Comparison of ENCODE assay signal across 15 cellular contexts in the genomic region with DNA sequence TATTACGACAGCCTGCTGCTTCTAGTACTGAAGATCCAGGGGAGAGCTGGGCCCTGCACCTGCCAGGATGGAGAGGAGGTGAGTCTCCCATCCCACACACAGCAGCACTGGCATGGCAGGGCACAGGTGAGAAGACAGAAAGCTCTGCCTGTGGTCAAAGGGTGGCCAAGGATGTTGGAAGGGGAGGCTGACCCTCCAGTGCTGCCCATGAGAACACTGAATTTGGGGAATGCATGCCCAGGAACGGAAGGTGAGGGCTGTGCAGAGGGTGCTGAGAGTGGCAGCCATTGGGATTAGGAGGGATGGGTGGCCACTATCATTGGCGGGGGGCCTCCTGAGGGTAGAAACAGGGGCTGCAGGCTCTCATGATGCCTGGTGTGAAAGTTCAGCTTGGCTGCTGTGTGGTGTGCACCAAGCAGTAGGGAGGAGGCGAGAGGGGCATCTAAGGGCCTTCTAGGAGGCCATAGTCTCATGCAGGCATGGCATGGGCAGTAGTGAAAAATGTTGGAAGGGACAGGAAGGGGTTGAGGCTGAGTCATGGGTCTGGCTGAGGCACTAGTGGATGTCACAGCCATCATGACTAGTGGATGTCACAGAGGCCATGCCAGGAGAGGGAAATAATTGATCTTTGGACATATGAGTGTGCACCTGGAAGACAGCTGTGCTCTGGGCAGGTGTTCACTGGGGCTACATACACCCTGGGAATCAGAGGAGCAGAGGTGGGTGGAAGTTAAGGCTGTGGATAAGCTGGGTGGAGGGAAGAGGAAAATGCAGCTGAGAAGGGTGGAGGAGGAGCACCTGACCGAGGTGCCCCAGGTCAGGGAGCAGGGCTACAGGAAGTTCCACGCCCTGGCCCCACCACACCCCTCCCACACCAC. TPM values are rescaled to one million over a fixed set of nuclear protein-coding genes. Genes with fewer than 3 reads are reported as not detected.
DNase-seq lines count a peak whose midpoint lies in the region; ATAC-seq and TF ChIP-seq lines count a peak whose summit lies in the region.
"Had no signal": no experiment of that assay in that cellular context is flagged by ENCODE, and none has a peak within 500 bp of the region (broad histone marks: within the 10 kb centered on the region; RNA-seq: fewer than 3 reads in every experiment).

No MANE protein-coding gene starts in this region.

- H3K36me3 ChIP-seq in MG63 (no peaks in the 10 kb centered on the region), psoas muscle (ENCODE audit: insufficient read depth in 1 of 2, low read depth in 1 of 2) (peaks cover 0 to 6% of the 10 kb centered on the region in 2 donors)
- no peaks in the 10 kb centered on the region for H3K36me3 ChIP-seq in effector memory CD4-positive, alpha-beta T cell (ENCODE audit: control insufficient read depth, insufficient read depth, low read length)
- H3K36me3 ChIP-seq: SJSA1 had no signal

- TF ChIP-seq CTCF in psoas muscle (IDR thresholded peaks at IDR 0.05), result no peak

- WGBS in psoas muscle, 3 donors, result 87 to 95% (median 94%) methylated on average over 4 to 6 of the region's 6 CpGs

- DNase-seq in DMS53 (lab: John Stamatoyannopoulos, UW) (peak; percentile 78), MG63 (peak; percentile 27), epidermal melanocyte (ENCODE audit: insufficient read length, low spot score) (peak; percentile 4), psoas muscle (peak in 1 of 2 donors; percentile 29), iPS-NIHi11 (ENCODE audit: low spot score) (no peak), middle frontal gyrus (ENCODE audit: extremely low spot score, low spot score) (no peak)
- DNase-seq in effector memory CD4-positive, alpha-beta T cell, result no peak
- DNase-seq: activated T-cell treated with anti-CD3 and anti-CD28 coated beads for 4 hours; CD4-positive, alpha-beta T cell; midbrain; NCI-H1417 treated with DMSO at 0.1 percent for 48 hours; NCI-H774; stimulated activated naive CD8-positive, alpha-beta T cell treated with anti-CD3 and anti-CD28 coated beads, Interleukin-15, amount 100 ng/mL, for 72 hours had no signal

- no peak overlapping the region for H3K27ac ChIP-seq in psoas muscle
- H3K27ac ChIP-seq in effector memory CD4-positive, alpha-beta T cell (ENCODE audit: insufficient read depth, low read length, poor library complexity, severe bottlenecking), result no peak overlapping the region
- H3K27ac ChIP-seq: SJSA1 had no signal

- intact Hi-C loops in psoas muscle (cut with DNase I), result no loop called here

- H3K4me1 ChIP-seq in psoas muscle, result peaks cover 22% of the 10 kb centered on the region
- H3K4me1 ChIP-seq in effector memory CD4-positive, alpha-beta T cell (ENCODE audit: control insufficient read depth, insufficient read depth, low read length, poor library complexity, severe bottlenecking), result peaks cover 20% of the 10 kb centered on the region

- H3K9me3 ChIP-seq in MG63 (no peaks in the 10 kb centered on the region), psoas muscle (no peaks in the 10 kb centered on the region)
- no peaks in the 10 kb centered on the region for H3K9me3 ChIP-seq in effector memory CD4-positive, alpha-beta T cell (ENCODE audit: control insufficient read depth, low read length)
- H3K9me3 ChIP-seq: SJSA1 had no signal

- ATAC-seq in psoas muscle (peak in 2 of 4 donors; percentile 9 to 19), GM18861 (IDR thresholded peaks at IDR 0.05; ENCODE audit: unreplicated experiment) (no peak)
- ATAC-seq: stimulated activated naive CD8-positive, alpha-beta T cell treated with anti-CD3 and anti-CD28 coated beads, Interleukin-15, amount 100 ng/mL, for 72 hours had no signal

- no peaks in the 10 kb centered on the region for H3K27me3 ChIP-seq in MG63
- no peaks in the 10 kb centered on the region for H3K27me3 ChIP-seq in psoas muscle (ENCODE audit: insufficient read depth in 3 of 3, low read length in 2 of 3)
- no peaks in the 10 kb centered on the region for H3K27me3 ChIP-seq in effector memory CD4-positive, alpha-beta T cell (replicated peaks; ENCODE audit: control insufficient read depth, insufficient read depth, low read length, poor library complexity, severe bottlenecking)
- H3K27me3 ChIP-seq: SJSA1 had no signal

- H3K4me3 ChIP-seq in MG63 (no peak overlapping the region), psoas muscle (peak overlapping the region; percentile 77)
- H3K4me3 ChIP-seq in effector memory CD4-positive, alpha-beta T cell (ENCODE audit: insufficient read depth, low read depth, low read length, poor library complexity, severe bottlenecking), result no peak overlapping the region
- H3K4me3 ChIP-seq: SJSA1 had no signal

RNA-seq across cellular contexts. Expression of a gene that starts 2.5 kb away (rescaled TPM):
- not detected in 2 replicates for total RNA-seq in MG63 (2014; rRNA removed; shearing (Covaris generic); ENCODE audit: low replicate concordance)
- total RNA-seq in psoas muscle, result under 1 TPM in 2 of 4 donors, not detected in 2; 0.22 to 0.30 TPM
- under 1 TPM in 1 of 3 donors, not detected in 2; 0.51 TPM for polyA plus RNA-seq in psoas muscle
- total RNA-seq: CD4-positive, alpha-beta T cell; SJSA1 had no signal

RNA-seq across cellular contexts. Expression of a gene that starts 10.9 kb away (rescaled TPM):
- total RNA-seq in MG63 (2014; rRNA removed; shearing (Covaris generic); ENCODE audit: low replicate concordance), result not detected in 2 replicates
- under 1 TPM in 1 of 4 donors, not detected in 3; 0.08 TPM for total RNA-seq in psoas muscle
- under 1 TPM in 2 of 3 donors, not detected in 1; 0.10 to 0.87 TPM for polyA plus RNA-seq in psoas muscle
- total RNA-seq: CD4-positive, alpha-beta T cell; SJSA1 had no signal

RNA-seq across cellular contexts. Expression of a gene that starts 28.3 kb away (rescaled TPM):
- 1.1 and 10.0 TPM in 2 replicates for total RNA-seq in MG63 (2014; rRNA removed; shearing (Covaris generic); ENCODE audit: low replicate concordance)
- total RNA-seq in psoas muscle, result 10 to 100 TPM; 23.7 to 47.7 (median 36.1) TPM
- polyA plus RNA-seq in psoas muscle, result 10 to 100 TPM; 11.3 to 40.4 (median 26.2) TPM

RNA-seq across cellular contexts. Expression of a gene that starts 41.3 kb away (rescaled TPM):
- total RNA-seq in MG63 (2014; rRNA removed; shearing (Covaris generic); ENCODE audit: low replicate concordance), result 33.8 and 46.5 TPM in 2 replicates
- total RNA-seq in psoas muscle, result 10 to 100 TPM; 25.2 to 39.2 (median 28.6) TPM
- 10 to 100 TPM; 48.9 to 67.5 (median 52.0) TPM for polyA plus RNA-seq in psoas muscle

Comparison
In these comparisons a context has a peak if more than half of its experiments do, and no peak if none do; other contexts are left out.
1. DNase-seq: peak in DMS53 (single experiment), MG63 (single experiment) and epidermal melanocyte (single experiment); none in iPS-NIHi11 (single experiment), effector memory CD4-positive, alpha-beta T cell (0 of 3) and middle frontal gyrus (single experiment).